Comparison of ENCODE assay signal across 28 cellular contexts in genomic region chr15:98735895-98736617, GRCh38.
DNase-seq lines count a peak whose midpoint lies in the region; ATAC-seq, FAIRE-seq and TF ChIP-seq lines count a peak whose summit lies in the region.
"Had no signal": no experiment of that assay in that cellular context is flagged by ENCODE, and none has a peak within 500 bp of the region (broad histone marks: within the 10 kb centered on the region; RNA-seq: fewer than 3 reads in every experiment).

No MANE protein-coding gene starts in this region.

- H3K4me1 Mint-ChIP-seq in WTC11: peaks cover 79% of the 10 kb centered on the region

- H3K36me3 ChIP-seq in BE2C: peaks cover 6% of the 10 kb centered on the region
- H3K36me3 ChIP-seq in HEK293 (ENCODE audit: control insufficient read depth in 2 of 2, insufficient read depth in 1 of 2, low read length in 2 of 2): no peaks in the 10 kb centered on the region
- H3K36me3 ChIP-seq: cardiac muscle cell, right atrium auricular region, spleen, uterus had no signal

- peak overlapping the region; percentile 43 for H3K27ac Mint-ChIP-seq in WTC11
- H3K27ac Mint-ChIP-seq: activated CD4-positive, alpha-beta T cell treated with anti-CD3 and anti-CD28 coated beads, Interleukin-2, amount 10 ng/mL, durations not matched to agents 24 days and 14 days; activated CD8-positive, alpha-beta memory T cell treated with anti-CD3 and anti-CD28 coated beads, Interleukin-2, amount 10 ng/mL, durations not matched to agents 7 days and 5 days; stimulated activated naive B cell treated with anti-CD40 and anti-IgM and Interleukin-4, amounts not matched to agents 10 μg/mL and 1 μg/mL and 100 μg/mL, for 72 hours; T-helper 2 cell treated with Interferon-gamma antibody and Interleukin-4, amounts not matched to agents 5 μg/mL and 100 μg/mL, for 36 hours had no signal

- CTCF ChIA-PET in HEK293 (lab: Yijun Ruan, JAX): no interaction called here
- CTCF ChIA-PET in WTC11 (lab: Charles Lee): interaction anchor here (1.1 kb wide), 1 partner anchor 115 kb away, joined by 3 read pairs; no protein-coding TSS in a partner anchor

- POLR2A ChIA-PET in HEK293 (lab: Yijun Ruan, JAX): no interaction called here
- POLR2A ChIA-PET in WTC11 (lab: Charles Lee): no interaction called here

- TF ChIP-seq CTCF in BE2C (IDR thresholded peaks at IDR 0.05; ENCODE audit: low read depth, low read length) (no peak), HEK293 (tag by site-specific recombination; IDR thresholded peaks at IDR 0.05) (no peak), WTC11 (IDR thresholded peaks at IDR 0.05) (no peak)

- H3K9me3 ChIP-seq in BE2C (no peaks in the 10 kb centered on the region), HEK293 (ENCODE audit: control insufficient read depth, insufficient read depth, low read depth, low read length) (no peaks in the 10 kb centered on the region)
- H3K9me3 ChIP-seq: right atrium auricular region, testis, uterus had no signal

- H3K27me3 ChIP-seq in BE2C: no peaks in the 10 kb centered on the region
- H3K27me3 ChIP-seq: cardiac muscle cell, right atrium auricular region, spleen, testis, uterus had no signal

- H3K4me1 ChIP-seq in BE2C (peaks cover 53% of the 10 kb centered on the region), HEK293 (ENCODE audit: control insufficient read depth, insufficient read depth, low read length) (peaks cover 18% of the 10 kb centered on the region)
- H3K4me1 ChIP-seq: parathyroid adenoma had no signal

- FAIRE-seq in islet of Langerhans (lab: Jason Lieb, UNC) (peak; percentile 36), HTR-8/SVneo (lab: Jason Lieb, UNC) (no peak)

- no peaks in the 10 kb centered on the region for H3K9me3 Mint-ChIP-seq in WTC11
- H3K9me3 Mint-ChIP-seq: activated CD4-positive, alpha-beta T cell treated with anti-CD3 and anti-CD28 coated beads, Interleukin-2, amount 10 ng/mL, durations not matched to agents 24 days and 14 days; nephron; stimulated activated naive B cell treated with anti-CD40 and anti-IgM and Interleukin-4, amounts not matched to agents 10 μg/mL and 1 μg/mL and 100 μg/mL, for 72 hours; T-helper 2 cell treated with Interferon-gamma antibody and Interleukin-4, amounts not matched to agents 5 μg/mL and 100 μg/mL, for 36 hours had no signal

- no peaks in the 10 kb centered on the region for H3K27me3 Mint-ChIP-seq in WTC11 (ENCODE audit: low read depth)
- H3K27me3 Mint-ChIP-seq: activated CD4-positive, alpha-beta T cell treated with anti-CD3 and anti-CD28 coated beads, Interleukin-2, amount 10 ng/mL, durations not matched to agents 24 days and 14 days; activated CD8-positive, alpha-beta memory T cell treated with anti-CD3 and anti-CD28 coated beads, Interleukin-2, amount 10 ng/mL, durations not matched to agents 7 days and 5 days; stimulated activated naive B cell treated with anti-CD40 and anti-IgM and Interleukin-4, amounts not matched to agents 10 μg/mL and 1 μg/mL and 100 μg/mL, for 72 hours had no signal

- no peaks in the 10 kb centered on the region for H3K36me3 Mint-ChIP-seq in WTC11
- H3K36me3 Mint-ChIP-seq: activated CD8-positive, alpha-beta memory T cell treated with anti-CD3 and anti-CD28 coated beads, Interleukin-2, amount 10 ng/mL, durations not matched to agents 7 days and 5 days; CD14-positive monocyte; stimulated activated naive B cell treated with anti-CD40 and anti-IgM and Interleukin-4, amounts not matched to agents 10 μg/mL and 1 μg/mL and 100 μg/mL, for 72 hours had no signal

- H3K27ac ChIP-seq in HEK293 (ENCODE audit: extremely low read depth, low read depth, low read length): no peak overlapping the region
- H3K27ac ChIP-seq: cardiac muscle cell, parathyroid adenoma, spleen, testis, uterus had no signal

- no peak overlapping the region for H3K4me3 Mint-ChIP-seq in WTC11
- H3K4me3 Mint-ChIP-seq: activated CD4-positive, alpha-beta T cell treated with anti-CD3 and anti-CD28 coated beads, Interleukin-2, amount 10 ng/mL, durations not matched to agents 24 days and 14 days; activated CD8-positive, alpha-beta memory T cell treated with anti-CD3 and anti-CD28 coated beads, Interleukin-2, amount 10 ng/mL, durations not matched to agents 7 days and 5 days; CD14-positive monocyte; nephron; stimulated activated naive B cell treated with anti-CD40 and anti-IgM and Interleukin-4, amounts not matched to agents 10 μg/mL and 1 μg/mL and 100 μg/mL, for 72 hours; T-helper 2 cell treated with Interferon-gamma antibody and Interleukin-4, amounts not matched to agents 5 μg/mL and 100 μg/mL, for 36 hours had no signal

- DNase-seq in BE2C (peak; percentile 76), WTC11 (ENCODE audit: low spot score) (no peak), HTR-8/SVneo (ENCODE audit: insufficient read length, low spot score) (no peak), NCI-H1092 (lab: John Stamatoyannopoulos, UW) (no peak), cortex of kidney (lab: John Stamatoyannopoulos, UW) (no peak)
- DNase-seq: ACHN; activated CD4-positive, alpha-beta T cell treated with anti-CD3 and anti-CD28 coated beads, Interleukin-2, amount 10 ng/mL, durations not matched to agents 24 days and 14 days; activated CD8-positive, alpha-beta memory T cell treated with anti-CD3 and anti-CD28 coated beads, Interleukin-2, amount 10 ng/mL, durations not matched to agents 7 days and 5 days; activated naive CD4-positive, alpha-beta T cell treated with anti-CD3 and anti-CD28 coated beads, Interleukin-2, amount 50 U/mL, for 16 hours; dermis blood vessel endothelial cell; KBM-7; NCI-H1436 treated with DMSO at 0.1 percent for 48 hours; RPMI8226; spleen; stimulated activated CD4-positive, alpha-beta T cell treated with anti-CD3 and anti-CD28 coated beads, Interleukin-2, amount 100 ng/mL, for 48 hours; stimulated activated naive B cell treated with anti-CD40 and anti-IgM and Interleukin-4, amounts not matched to agents 10 μg/mL and 1 μg/mL and 100 μg/mL, for 72 hours; testis; uterus had no signal

- H3K4me3 ChIP-seq in BE2C (ENCODE audit: low read depth, low read length) (peak overlapping the region; percentile 32), HEK293 (ENCODE audit: low read depth, low read length) (no peak overlapping the region)
- H3K4me3 ChIP-seq: cardiac muscle cell, right atrium auricular region, spleen, testis, uterus had no signal

- no peak for ATAC-seq in WTC11
- no peak for ATAC-seq in GM19452 (IDR thresholded peaks at IDR 0.05; ENCODE audit: unreplicated experiment)
- ATAC-seq: activated CD8-positive, alpha-beta memory T cell treated with anti-CD3 and anti-CD28 coated beads, Interleukin-2, amount 10 ng/mL, durations not matched to agents 7 days and 5 days; left lobe of liver; stimulated activated naive B cell treated with anti-CD40 and anti-IgM and Interleukin-4, amounts not matched to agents 10 μg/mL and 1 μg/mL and 100 μg/mL, for 72 hours had no signal

TF ChIP-seq in HEK293, 187 proteins besides CTCF, POLR2A, EP300 and RAD21 (continues in another document):
- no peak for TF ChIP-seq ZNF266 (tag by site-specific recombination; IDR thresholded peaks at IDR 0.05; ENCODE audit: low read depth)
- no peak for TF ChIP-seq TCF7L2 (IDR thresholded peaks at IDR 0.05; ENCODE audit: borderline replicate concordance, low read depth, low read length)
- no peak for TF ChIP-seq ZNF529 (tag by site-specific recombination; IDR thresholded peaks at IDR 0.05; ENCODE audit: insufficient replicate concordance)
- TF ChIP-seq ZNF394 (tag by site-specific recombination; IDR thresholded peaks at IDR 0.05; ENCODE audit: borderline replicate concordance): no peak
- no peak for TF ChIP-seq FEZF1 (tag by site-specific recombination; IDR thresholded peaks at IDR 0.05)
- peak; percentile 21; the same call in 1 of the 2 replicates for TF ChIP-seq OSR2 (tag by site-specific recombination; IDR thresholded peaks at IDR 0.05)
- peak; percentile 33; the same call in 1 of the 2 replicates for TF ChIP-seq MZF1 (tag by site-specific recombination; IDR thresholded peaks at IDR 0.05; ENCODE audit: borderline replicate concordance)
- TF ChIP-seq ZNF792 (tag by site-specific recombination; IDR thresholded peaks at IDR 0.05): peak; percentile 28; the same call in 1 of the 2 replicates
- TF ChIP-seq ZNF335 (tag by site-specific recombination; conservative IDR thresholded peaks at IDR 0.05): no peak

TF ChIP-seq in WTC11, 78 proteins besides CTCF, POLR2A, EP300 and RAD21 (continues in another document):
- TF ChIP-seq TEAD4 (CRISPR knock-in tag; IDR thresholded peaks at IDR 0.05): no peak
- no peak for TF ChIP-seq ZNF512 (CRISPR knock-in tag; IDR thresholded peaks at IDR 0.05; ENCODE audit: borderline replicate concordance)
- TF ChIP-seq GTF2I (CRISPR knock-in tag; conservative IDR thresholded peaks at IDR 0.05): no peak
- TF ChIP-seq FOXJ3 (CRISPR knock-in tag; IDR thresholded peaks at IDR 0.05; ENCODE audit: borderline replicate concordance): no peak
- TF ChIP-seq ESRRA (CRISPR knock-in tag; IDR thresholded peaks at IDR 0.05; ENCODE audit: borderline replicate concordance): no peak
- no peak for TF ChIP-seq SOX15 (CRISPR knock-in tag; IDR thresholded peaks at IDR 0.05)
- TF ChIP-seq HMGXB4 (CRISPR knock-in tag; IDR thresholded peaks at IDR 0.05): no peak
- TF ChIP-seq ZNF317 (CRISPR knock-in tag; IDR thresholded peaks at IDR 0.05; ENCODE audit: borderline replicate concordance, low read depth): no peak
- no peak for TF ChIP-seq ZNF396 (CRISPR knock-in tag; IDR thresholded peaks at IDR 0.05; ENCODE audit: borderline replicate concordance)
